In genomic region chr11:13644997-13645667, GRCh38 we compare ENCODE assay signal across 16 cellular contexts. TPM values are rescaled to one million over a fixed set of nuclear protein-coding genes. Genes with fewer than 3 reads are reported as not detected.
DNase-seq lines count a peak whose midpoint lies in the region; ATAC-seq and TF ChIP-seq lines count a peak whose summit lies in the region.
"Had no signal": no experiment of that assay in that cellular context is flagged by ENCODE, and none has a peak within 500 bp of the region (broad histone marks: within the 10 kb centered on the region; RNA-seq: fewer than 3 reads in every experiment).

No MANE protein-coding gene starts in this region.

- H3K27me3 ChIP-seq in HCT116 (ENCODE audit: insufficient read depth, low read length), result no peaks in the 10 kb centered on the region
- no peaks in the 10 kb centered on the region for H3K27me3 ChIP-seq in body of pancreas
- no peaks in the 10 kb centered on the region for H3K27me3 ChIP-seq in stomach
- H3K27me3 ChIP-seq: right lobe of liver had no signal

- POLR2A ChIA-PET in HCT116 (lab: Charles Lee), result no interaction called here

- BruUV-seq in HCT116 (replicated peaks; lab: Mats Ljungman, UMichigan), result no TSS peak

- no peaks in the 10 kb centered on the region for H4K20me1 ChIP-seq in HCT116 (ENCODE audit: insufficient read depth)

- no peak overlapping the region for H3K4me2 ChIP-seq in HCT116 (ENCODE audit: low read length)

- H3K27ac ChIP-seq in HCT116 (ENCODE audit: low read depth, low read length), result no peak overlapping the region
- H3K27ac ChIP-seq in body of pancreas, result peak overlapping the region; percentile 52 to 92 (median 86)
- H3K27ac ChIP-seq in stomach, result peak overlapping the region in 4 of 5 donors; percentile 82 to 90 (median 84)
- H3K27ac ChIP-seq: right lobe of liver had no signal

- TF ChIP-seq POLR2A in HCT116 (IDR thresholded peaks at IDR 0.05; ENCODE audit: borderline replicate concordance, extremely low read depth, insufficient read depth, insufficient read length) (no peak), body of pancreas (IDR thresholded peaks at IDR 0.05) (no peak), stomach (IDR thresholded peaks at IDR 0.05) (no peak)

- H3K4me1 ChIP-seq in HCT116 (ENCODE audit: control insufficient read depth in 1 of 2, insufficient read depth in 2 of 2, low read length in 2 of 2), result no peaks in the 10 kb centered on the region
- peaks cover 71% of the 10 kb centered on the region for H3K4me1 ChIP-seq in body of pancreas
- H3K4me1 ChIP-seq in stomach, result peaks cover 0 to 19% (median 9%) of the 10 kb centered on the region in 4 donors
- H3K4me1 ChIP-seq: right lobe of liver had no signal

- H3K36me3 ChIP-seq in HCT116 (ENCODE audit: control insufficient read depth in 1 of 2, insufficient read depth in 2 of 2, low read length in 2 of 2) (no peaks in the 10 kb centered on the region), body of pancreas (replicated peaks in 1 of 2; ENCODE audit: insufficient read depth in 1 of 2, low read depth in 2 of 2) (no peaks in the 10 kb centered on the region), stomach (no peaks in the 10 kb centered on the region)
- H3K36me3 ChIP-seq: right lobe of liver had no signal

- DNase-seq in HCT116 (ENCODE audit: low read depth, low spot score) (no peak), body of pancreas (peak; percentile 24 to 74 (median 32)), kidney glomerular epithelial cell (lab: John Stamatoyannopoulos, UW) (peak; percentile 89), stomach (no peak), T1000 (lab: John Stamatoyannopoulos, UW) (no peak), DMS153 (lab: John Stamatoyannopoulos, UW) (no peak)
- DNase-seq in activated naive CD4-positive, alpha-beta T cell treated with anti-CD3 and anti-CD28 coated beads, Interleukin-2, amount 50 U/mL, for 16 hours, result no peak
- DNase-seq: activated CD4-positive, alpha-beta T cell treated with anti-CD3 and anti-CD28 coated beads for 1 hour; activated naive CD4-positive, alpha-beta T cell; activated T-cell treated with anti-CD3 and anti-CD28 coated beads, Interleukin-2, amount 50 U/mL, for 1 hour; amniotic stem cell; caudate nucleus; MM.1S; naive thymus-derived CD8-positive, alpha-beta T cell; right lobe of liver; Right ventricle myocardium superior had no signal

- RAD21 ChIA-PET in HCT116 (lab: Charles Lee; ENCODE audit: low non-redundant PET in 1 of 2, low total read pairs in 2 of 2, uncharacterized antibody in 2 of 2, unreplicated experiment in 2 of 2), result no interaction called here

- H3K79me2 ChIP-seq in HCT116 (ENCODE audit: insufficient read depth, low read length), result no peaks in the 10 kb centered on the region

- TF ChIP-seq EP300 in stomach (IDR thresholded peaks at IDR 0.05), result no peak

- 16 to 23% methylated on average over 7 of the region's 7 CpGs for WGBS in body of pancreas, 2 donors
- 34 to 60% (median 37%) methylated on average over 7 of the region's 7 CpGs for WGBS in stomach, 5 donors

- H2AFZ ChIP-seq in HCT116 (ENCODE audit: low read depth, low read length, poor library complexity, severe bottlenecking), result no peak overlapping the region

- no peaks in the 10 kb centered on the region for H3K9me3 ChIP-seq in HCT116 (ENCODE audit: control insufficient read depth in 1 of 2, insufficient read depth in 1 of 2, low read depth in 1 of 2, low read length in 2 of 2)
- no peaks in the 10 kb centered on the region for H3K9me3 ChIP-seq in body of pancreas
- H3K9me3 ChIP-seq in stomach, result no peaks in the 10 kb centered on the region
- H3K9me3 ChIP-seq: right lobe of liver had no signal

- intact Hi-C loops in HCT116 (cut with micrococcal nuclease) (no loop called here), body of pancreas (cut with DNase I) (no loop called here), stomach (cut with DNase I; ENCODE audit: low total_unique reads) (no loop called here)

- 0 out of 2 replicates have a peak, but pooled peaks cover 1% of the 10 kb centered on the region for H3K9me2 ChIP-seq in HCT116 (ENCODE audit: insufficient read depth)

- TF ChIP-seq CTCF in HCT116 (IDR thresholded peaks at IDR 0.05 in 2 of 3, conservative IDR thresholded peaks at IDR 0.05 in 1 of 3; ENCODE audit: borderline replicate concordance in 1 of 3, insufficient read depth in 1 of 3, low read depth in 2 of 3, low read length in 2 of 3) (no peak), body of pancreas (IDR thresholded peaks at IDR 0.05) (no peak), stomach (IDR thresholded peaks at IDR 0.05) (no peak)

- no peak for TF ChIP-seq RAD21 in HCT116 (IDR thresholded peaks at IDR 0.05; ENCODE audit: low read depth)

- H3K4me3 ChIP-seq in HCT116 (replicated peaks in 1 of 2; ENCODE audit: low read depth in 1 of 2, low read length in 2 of 2) (no peak overlapping the region), body of pancreas (no peak overlapping the region), stomach (no peak overlapping the region)
- H3K4me3 ChIP-seq: right lobe of liver had no signal

- CTCF ChIA-PET in HCT116 (lab: Charles Lee), result no interaction called here

- no peak overlapping the region for H3K9ac ChIP-seq in HCT116 (ENCODE audit: low read length)

- ATAC-seq in HCT116 (no peak), body of pancreas (peak; percentile 91)
- ATAC-seq: naive thymus-derived CD8-positive, alpha-beta T cell; right lobe of liver had no signal

TF ChIP-seq in HCT116, 20 proteins besides CTCF, POLR2A, EP300 and RAD21:
- TF ChIP-seq JUND (IDR thresholded peaks at IDR 0.05) (0 out of 2 replicates have a peak, but pooled peaks have one; percentile 7), FOSL1 (IDR thresholded peaks at IDR 0.05; ENCODE audit: low read depth) (0 out of 2 replicates have a peak, but pooled peaks have one; percentile 8), SRF (IDR thresholded peaks at IDR 0.05; ENCODE audit: low read depth) (no peak)
TF ChIP-seq in HCT116: peak in this region for 2.

RNA-seq across cellular contexts. Expression of gene FAR1, which starts 23.3 kb away (rescaled TPM):
- total RNA-seq in HCT116 (2021; ENCODE audit: unreplicated experiment), result 74.3 TPM
- 23.4 and 34.1 TPM in 2 replicates for polyA plus RNA-seq in HCT116 (2012)
- total RNA-seq in body of pancreas, result 10 to 100 TPM; 40.2 to 43.2 TPM
- 100 to 1,000 TPM in 3 of 5 donors, 10 to 100 TPM in 2; 89.3 to 374 (median 100) TPM for total RNA-seq in stomach
- 10 to 100 TPM; 27.0 to 44.0 (median 34.9) TPM for polyA plus RNA-seq in stomach

Comparison
In these comparisons a context has a peak if more than half of its experiments do, and no peak if none do; other contexts are left out.
1. DNase-seq: peak in body of pancreas (4 of 4) and kidney glomerular epithelial cell (single experiment); none in HCT116 (single experiment), stomach (single experiment), T1000 (single experiment), DMS153 (single experiment) and activated naive CD4-positive, alpha-beta T cell treated with anti-CD3 and anti-CD28 coated beads, Interleukin-2, amount 50 U/mL, for 16 hours (single experiment).